ENCODE assay signal across 1 cellular context in genomic region chr12:45254254-45254653, GRCh38.
TF ChIP-seq lines count a peak whose summit lies in the region.

No MANE protein-coding gene starts in this region.

TF ChIP-seq in IMR-90, 13 proteins besides CTCF, POLR2A, EP300 and RAD21:
- TF ChIP-seq MXI1 (IDR thresholded peaks at IDR 0.05; ENCODE audit: borderline replicate concordance, low read depth, low read length), result no peak
- TF ChIP-seq CHD1 (IDR thresholded peaks at IDR 0.05; ENCODE audit: low read depth, low read length), result no peak
- no peak for TF ChIP-seq RCOR1 (IDR thresholded peaks at IDR 0.05; ENCODE audit: insufficient replicate concordance, low read length)
- TF ChIP-seq NFE2L2 (IDR thresholded peaks at IDR 0.05; ENCODE audit: low read depth, low read length), result no peak
- TF ChIP-seq CEBPB (IDR thresholded peaks at IDR 0.05; ENCODE audit: low read depth, low read length), result no peak
- TF ChIP-seq USF2 (IDR thresholded peaks at IDR 0.05; ENCODE audit: low read depth, low read length), result no peak
- no peak for TF ChIP-seq ELK1 (IDR thresholded peaks at IDR 0.05; ENCODE audit: borderline replicate concordance, low read depth, low read length)
- TF ChIP-seq RFX5 (IDR thresholded peaks at IDR 0.05; ENCODE audit: low read depth, low read length), result no peak
- no peak for TF ChIP-seq MAFK (IDR thresholded peaks at IDR 0.05; ENCODE audit: low read depth, low read length)
- no peak for TF ChIP-seq BHLHE40 (IDR thresholded peaks at IDR 0.05; ENCODE audit: low read depth, low read length)
- TF ChIP-seq FOS (IDR thresholded peaks at IDR 0.05; ENCODE audit: low read depth, low read length), result no peak
- no peak for TF ChIP-seq MAZ (IDR thresholded peaks at IDR 0.05; ENCODE audit: borderline replicate concordance, low read depth, low read length)
- TF ChIP-seq SMC3 (IDR thresholded peaks at IDR 0.05; ENCODE audit: low read depth, low read length), result no peak
